In the genomic region with DNA sequence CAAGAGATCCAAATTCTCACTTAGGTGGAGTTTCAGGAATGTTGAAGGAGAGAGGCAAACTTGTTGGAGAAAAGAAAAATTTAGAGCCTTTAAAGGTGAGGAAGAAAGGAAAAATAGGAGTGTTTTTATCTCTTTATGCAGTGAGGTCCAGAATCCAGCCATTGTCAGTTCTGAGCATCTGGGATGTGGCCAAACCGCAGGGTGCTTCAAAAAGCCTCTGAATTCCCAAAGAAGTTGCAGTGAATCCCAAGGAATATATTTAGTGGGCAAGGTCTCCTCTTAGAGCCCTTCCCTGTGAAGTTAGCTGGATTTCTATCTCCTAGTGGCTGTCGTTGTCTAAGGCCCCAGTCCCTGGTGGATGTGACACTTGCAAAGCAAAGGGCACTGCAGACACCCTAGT, we compare ENCODE assay signal across 22 cellular contexts. TPM values are rescaled to one million over a fixed set of nuclear protein-coding genes. Genes with fewer than 3 reads are reported as not detected.
DNase-seq lines count a peak whose midpoint lies in the region; ATAC-seq and TF ChIP-seq lines count a peak whose summit lies in the region.
"Had no signal": no experiment of that assay in that cellular context is flagged by ENCODE, and none has a peak within 500 bp of the region (broad histone marks: within the 10 kb centered on the region; RNA-seq: fewer than 3 reads in every experiment).

No MANE protein-coding gene starts in this region.

- H3K9me3 Mint-ChIP-seq in HFFc6 = no peaks in the 10 kb centered on the region

- intact Hi-C loops in ovary (cut with DNase I) = loop anchor here in 1 of 4 donors (10.0 kb wide), 1 partner anchor 52 kb away; the partner anchor contains the start of gene MTCL1

- peak overlapping the region; percentile 69 for H3K27ac Mint-ChIP-seq in HFFc6
- H3K27ac Mint-ChIP-seq: T-cell had no signal

- no peak for TF ChIP-seq CTCF in HFFc6 (IDR thresholded peaks at IDR 0.05)
- TF ChIP-seq CTCF in fibroblast of the aortic adventitia (IDR thresholded peaks at IDR 0.05; ENCODE audit: insufficient read depth, low read length) = no peak
- TF ChIP-seq CTCF in ovary (IDR thresholded peaks at IDR 0.05) = no peak

- no peaks in the 10 kb centered on the region for H3K36me3 ChIP-seq in ovary

- H3K36me3 Mint-ChIP-seq in HFFc6 (ENCODE audit: low read depth) = peaks cover 62% of the 10 kb centered on the region
- H3K36me3 Mint-ChIP-seq: T-cell had no signal

- H3K9me3 ChIP-seq in ovary = no peaks in the 10 kb centered on the region

- H3K4me3 Mint-ChIP-seq in HFFc6 = no peak overlapping the region

- H3K4me1 ChIP-seq in ovary (ENCODE audit: insufficient read depth) = peaks cover 2% of the 10 kb centered on the region

- no peak overlapping the region for H3K27ac ChIP-seq in ovary

- whole genome bisulfite sequencing in ovary, 3 donors = 85 to 96% (median 94%) methylated on average over 2 of the region's 2 CpGs

- no peak for TF ChIP-seq POLR2A in ovary (IDR thresholded peaks at IDR 0.05)

- ATAC-seq in HG03520 (IDR thresholded peaks at IDR 0.05; ENCODE audit: unreplicated experiment) = no peak
- ATAC-seq: GM12878, HCT116, HepG2, K562 had no signal

- H3K27me3 ChIP-seq in ovary = no peaks in the 10 kb centered on the region

- TF ChIP-seq EP300 in ovary (IDR thresholded peaks at IDR 0.05) = no peak

- DNase-seq in HFFc6 (no peak), M059J (ENCODE audit: low read depth) (peak; percentile 29), fibroblast of the aortic adventitia (ENCODE audit: low read depth) (peak; percentile 14), ovary (no peak), GM03348 (ENCODE audit: low spot score) (no peak)
- DNase-seq in stimulated activated CD4-positive, alpha-beta T cell treated with anti-CD3 and anti-CD28 coated beads, Interleukin-4, amount 100 ng/mL, for 4 hours = no peak
- DNase-seq: DMS153; Kasumi-1; MM.1S; NCI-H2029; NCI-H446; NCI-H524 treated with DMSO at 0.1 percent for 48 hours; NCI-H774; NK-92 treated with Interleukin-12 subunit alpha and Interleukin-12 subunit beta, amount 100 ng/mL, for 24 hours; Right ventricle myocardium superior; RPMI8226; T-cell had no signal

- H3K27me3 Mint-ChIP-seq in HFFc6 (ENCODE audit: insufficient read depth) = no peaks in the 10 kb centered on the region; the same call in 1 of the 2 replicates

- H3K4me3 ChIP-seq in fibroblast of the aortic adventitia (ENCODE audit: low read depth, low read length) (no peak overlapping the region), ovary (no peak overlapping the region)
- H3K4me3 ChIP-seq: GM12878, K562 had no signal

- H3K4me1 Mint-ChIP-seq in HFFc6 (ENCODE audit: low read depth) = peaks cover 67% of the 10 kb centered on the region

RNA-seq across cellular contexts. Expression of gene MTCL1, which starts 51.2 kb away (rescaled TPM):
- 10 to 100 TPM; 47.2 to 59.7 (median 55.3) TPM for total RNA-seq in HFFc6 (2021; fragmentation: NEBNext Ultra II Directional; extraction: Animal tissue kit (Norgen Biotek cat#: 25700))
- total RNA-seq in M059J (2014; rRNA removed; shearing (Covaris generic)) = 16.0 and 28.2 TPM in 2 replicates
- total RNA-seq in fibroblast of the aortic adventitia (ENCODE audit: low replicate concordance) (54.9 and 60.6 TPM in 2 replicates), ovary (1 to 10 TPM; 4.5 to 9.6 (median 7.3) TPM)
- 1 to 10 TPM; 2.2 to 6.5 TPM for polyA plus RNA-seq in ovary

Comparison
In these comparisons a context has a peak if more than half of its experiments do, and no peak if none do; other contexts are left out.
1. DNase-seq: peak in M059J (single experiment) and fibroblast of the aortic adventitia (single experiment); none in HFFc6 (single experiment), ovary (0 of 5), GM03348 (single experiment) and stimulated activated CD4-positive, alpha-beta T cell treated with anti-CD3 and anti-CD28 coated beads, Interleukin-4, amount 100 ng/mL, for 4 hours (0 of 2).